In genomic region chr9:127742435-127743088, GRCh38 we compare ENCODE assay signal across 10 cellular contexts. TPM values are rescaled to one million over a fixed set of nuclear protein-coding genes. Genes with fewer than 3 reads are reported as not detected.
DNase-seq lines count a peak whose midpoint lies in the region; ATAC-seq, FAIRE-seq and TF ChIP-seq lines count a peak whose summit lies in the region.
"Had no signal": no experiment of that assay in that cellular context is flagged by ENCODE, and none has a peak within 500 bp of the region (broad histone marks: within the 10 kb centered on the region; RNA-seq: fewer than 3 reads in every experiment).

No MANE protein-coding gene starts in this region.

- H3K4me1 Mint-ChIP-seq in endothelial cell (ENCODE audit: unreplicated experiment) (peaks cover 9% of the 10 kb centered on the region), neural crest cell (peaks cover 18% of the 10 kb centered on the region)

- ATAC-seq in GM18909 (IDR thresholded peaks at IDR 0.05; ENCODE audit: poor library complexity, unreplicated experiment) (no peak), GM19328 (IDR thresholded peaks at IDR 0.05; ENCODE audit: unreplicated experiment) (no peak)

- H3K36me3 Mint-ChIP-seq in endothelial cell (ENCODE audit: low read depth, unreplicated experiment) (peaks cover 42% of the 10 kb centered on the region), neural crest cell (ENCODE audit: low read depth) (no peaks in the 10 kb centered on the region)

- H3K27ac Mint-ChIP-seq in endothelial cell (ENCODE audit: unreplicated experiment) (peak overlapping the region; percentile 64), neural crest cell (ENCODE audit: unreplicated experiment) (peak overlapping the region; percentile 84)

- H3K27me3 Mint-ChIP-seq in endothelial cell (ENCODE audit: unreplicated experiment), result peaks cover 16% of the 10 kb centered on the region
- H3K27me3 Mint-ChIP-seq in neural crest cell (ENCODE audit: low read depth), result peaks cover 8% of the 10 kb centered on the region

- TF ChIP-seq CTCF in D721Med (IDR thresholded peaks at IDR 0.05; ENCODE audit: insufficient read depth, missing control alignments), result no peak
- TF ChIP-seq CTCF in endothelial cell (IDR thresholded peaks at IDR 0.05; ENCODE audit: unreplicated experiment), result no peak
- no peak for TF ChIP-seq CTCF in neural crest cell (conservative IDR thresholded peaks at IDR 0.05)

- no peak for FAIRE-seq in D721Med (lab: Jason Lieb, UNC)

- H3K4me3 Mint-ChIP-seq in endothelial cell (ENCODE audit: unreplicated experiment) (no peak overlapping the region), neural crest cell (peak overlapping the region; percentile 92)

- peak; percentile 92 for DNase-seq in D721Med (ENCODE audit: insufficient read length, low spot score)
- DNase-seq in NCI-H1694 (lab: John Stamatoyannopoulos, UW), result peak; percentile 65
- DNase-seq in endothelial cell (ENCODE audit: low spot score), result no peak
- DNase-seq in neural crest cell (ENCODE audit: low read depth, low spot score), result peak; percentile 78
- no peak for DNase-seq in NCI-H1092 (lab: John Stamatoyannopoulos, UW)
- no peak for DNase-seq in NCI-H2107 treated with DMSO at 0.1 percent for 48 hours (lab: John Stamatoyannopoulos, UW; ENCODE audit: unreplicated experiment)

- H3K9me3 Mint-ChIP-seq in endothelial cell (ENCODE audit: unreplicated experiment), result no peaks in the 10 kb centered on the region
- no peaks in the 10 kb centered on the region for H3K9me3 Mint-ChIP-seq in neural crest cell

RNA-seq across cellular contexts. Expression of gene TOR2A, which starts 7.5 kb away (rescaled TPM):
- total RNA-seq in endothelial cell (ENCODE audit: unreplicated experiment), result 29.1 TPM
- total RNA-seq in neural crest cell, result 25.7 and 27.4 TPM in 2 replicates

RNA-seq across cellular contexts. Expression of gene TTC16, which starts 26.7 kb away (rescaled TPM):
- 0.08 TPM for total RNA-seq in endothelial cell (ENCODE audit: unreplicated experiment)
- total RNA-seq in neural crest cell, result not detected in 2 replicates
- total RNA-seq: fibroblast of villous mesenchyme had no signal

RNA-seq across cellular contexts. Expression of gene PTRH1, which starts 27.1 kb away (rescaled TPM):
- total RNA-seq in endothelial cell (ENCODE audit: unreplicated experiment), result 15.3 TPM
- 7.2 and 9.8 TPM in 2 replicates for total RNA-seq in neural crest cell

RNA-seq across cellular contexts. Expression of gene CFAP157, which starts 35.8 kb away (rescaled TPM):
- total RNA-seq in endothelial cell (ENCODE audit: unreplicated experiment), result 0.85 TPM
- total RNA-seq in neural crest cell, result 0.16 TPM in 1 of 2 replicates, not detected in the other
- total RNA-seq: T-helper 2 cell treated with Interferon-gamma antibody and Interleukin-4, amounts not matched to agents 100 ng/mL and 5 ng/mL, for 36 hours had no signal

RNA-seq across cellular contexts. Expression of gene SH2D3C, which starts 35.9 kb away (rescaled TPM):
- total RNA-seq in endothelial cell (ENCODE audit: unreplicated experiment), result 137 TPM
- total RNA-seq in neural crest cell, result 6.0 and 7.2 TPM in 2 replicates

Comparison
In these comparisons a context has a peak if more than half of its experiments do, and no peak if none do; other contexts are left out.
1. DNase-seq: peak in D721Med (single experiment), NCI-H1694 (single experiment) and neural crest cell (single experiment); none in endothelial cell (single experiment), NCI-H1092 (single experiment) and NCI-H2107 treated with DMSO at 0.1 percent for 48 hours (single experiment).